In genomic region chr10:13839430-13839986, GRCh38 we compare ENCODE assay signal across 11 cellular contexts.
DNase-seq lines count a peak whose midpoint lies in the region; ATAC-seq and TF ChIP-seq lines count a peak whose summit lies in the region.
"Had no signal": no experiment of that assay in that cellular context is flagged by ENCODE, and none has a peak within 500 bp of the region (broad histone marks: within the 10 kb centered on the region; RNA-seq: fewer than 3 reads in every experiment).

No MANE protein-coding gene starts in this region.

- peak overlapping the region; percentile 44 for H3K4me3 Mint-ChIP-seq in HFFc6
- H3K4me3 Mint-ChIP-seq: activated B cell treated with CpG ODN at 0.5 μM for 24 hours had no signal

- no peaks in the 10 kb centered on the region for H3K36me3 ChIP-seq in brain microvascular endothelial cell (replicated peaks)

- TF ChIP-seq CTCF in HFFc6 (IDR thresholded peaks at IDR 0.05) (no peak), brain microvascular endothelial cell (IDR thresholded peaks at IDR 0.05; ENCODE audit: low read depth, low read length, missing control alignments) (no peak)

- ATAC-seq in GM21515 (IDR thresholded peaks at IDR 0.05; ENCODE audit: unreplicated experiment): no peak
- ATAC-seq: left colon had no signal

- H3K9me3 Mint-ChIP-seq in HFFc6: no peaks in the 10 kb centered on the region; the same call in 1 of the 2 replicates

- DNase-seq in HFFc6: peak; percentile 75
- DNase-seq in brain microvascular endothelial cell: peak; percentile 93
- peak; percentile 79 for DNase-seq in hepatic stellate cell (ENCODE audit: low spot score)
- peak; percentile 54 for DNase-seq in stromal cell of bone marrow (ENCODE audit: low read depth)
- DNase-seq in NCI-H2081 (lab: John Stamatoyannopoulos, UW): no peak
- DNase-seq in NCI-H510A treated with DMSO at 0.1 percent for 48 hours (lab: John Stamatoyannopoulos, UW): no peak
- DNase-seq in posterior vena cava (ENCODE audit: low spot score): no peak
- DNase-seq: activated B cell treated with CpG ODN at 0.5 μM for 24 hours; effector CD4-positive, alpha-beta T cell; left colon had no signal

- no peak overlapping the region for H3K4me3 ChIP-seq in brain microvascular endothelial cell (ENCODE audit: low read depth, low read length)

- no peaks in the 10 kb centered on the region for H3K27me3 ChIP-seq in brain microvascular endothelial cell (replicated peaks)

- intact Hi-C loops in posterior vena cava (cut with DNase I): no loop called here

- peak overlapping the region; percentile 93 for H3K27ac ChIP-seq in brain microvascular endothelial cell

- peak overlapping the region; percentile 93 for H3K27ac Mint-ChIP-seq in HFFc6
- H3K27ac Mint-ChIP-seq: activated B cell treated with CpG ODN at 0.5 μM for 24 hours had no signal

- H3K27me3 Mint-ChIP-seq in HFFc6 (ENCODE audit: insufficient read depth): no peaks in the 10 kb centered on the region; the same call in 1 of the 2 replicates

- H3K36me3 Mint-ChIP-seq in HFFc6 (ENCODE audit: low read depth): peaks cover 48% of the 10 kb centered on the region

- in situ Hi-C loops in brain microvascular endothelial cell (cut with HindIII; ENCODE audit: low pct_ligation_motif_present, low sequenced_read_pairs): no loop called here

- H3K4me1 Mint-ChIP-seq in HFFc6 (ENCODE audit: low read depth): peaks cover 85% of the 10 kb centered on the region

Comparison
In these comparisons a context has a peak if more than half of its experiments do, and no peak if none do; other contexts are left out.
1. DNase-seq: peak in HFFc6 (single experiment), brain microvascular endothelial cell (single experiment), hepatic stellate cell (single experiment) and stromal cell of bone marrow (single experiment); none in NCI-H2081 (0 of 2), NCI-H510A treated with DMSO at 0.1 percent for 48 hours (single experiment) and posterior vena cava (single experiment).